8 cellular contexts compared by ENCODE assay signal in the genomic region with DNA sequence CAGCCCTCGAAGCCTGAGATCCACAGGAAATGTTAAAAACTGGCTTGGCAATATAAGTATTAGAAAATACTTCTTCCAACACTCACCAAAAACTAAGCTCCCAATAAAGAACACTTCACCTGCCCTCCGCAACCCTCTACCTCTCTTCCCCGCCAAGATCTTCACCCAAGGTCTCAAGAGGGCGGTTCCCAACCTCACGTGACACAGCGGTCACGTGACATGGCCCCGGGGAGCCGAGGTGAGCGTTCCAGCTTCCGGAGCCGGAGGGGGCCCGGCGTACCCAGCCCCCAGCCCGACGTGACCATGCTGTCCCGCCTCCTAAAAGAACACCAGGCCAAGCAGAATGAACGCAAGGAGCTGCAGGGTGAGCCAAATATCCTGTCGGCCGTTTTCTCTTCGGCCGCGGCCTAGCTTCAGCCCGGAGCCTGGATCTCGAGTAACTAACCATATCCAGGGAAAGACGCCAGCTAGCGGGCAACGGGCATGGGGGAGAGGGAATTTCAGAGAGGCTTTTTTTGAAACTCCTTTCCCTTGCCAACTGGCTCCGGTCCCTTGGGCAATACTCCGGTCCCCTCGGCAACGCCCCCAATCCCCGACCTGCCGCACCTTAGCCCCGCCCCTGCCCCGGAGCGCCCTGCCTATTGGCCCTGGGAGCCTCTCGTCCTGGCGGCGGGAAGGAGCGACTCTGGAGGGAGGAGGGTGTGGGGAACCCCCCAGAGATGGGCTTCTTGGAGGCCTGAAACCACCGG. TPM values are rescaled to one million over a fixed set of nuclear protein-coding genes. Genes with fewer than 3 reads are reported as not detected.
DNase-seq lines count a peak whose midpoint lies in the region; FAIRE-seq and TF ChIP-seq lines count a peak whose summit lies in the region.

A gene (plus strand): TSS at position 214 of the 749 bp plus-strand sequence. CDS start 6 bp downstream, at position 220.

- H3K27me3 Mint-ChIP-seq in HFFc6 (ENCODE audit: insufficient read depth) = peaks cover 10% of the 10 kb centered on the region
- peaks cover 3% of the 10 kb centered on the region for H3K27me3 Mint-ChIP-seq in activated naive CD4-positive, alpha-beta T cell treated with anti-CD3 and anti-CD28 coated beads for 36 hours (ENCODE audit: low read depth)

- CTCF ChIA-PET in activated naive CD4-positive, alpha-beta T cell treated with anti-CD3 and anti-CD28 coated beads for 36 hours (lab: Charles Lee) = interaction anchor here (0.6 to 3.5 kb wide), 7 partner anchors 9 to 113 kb away, joined by 3 to 32 read pairs (median 4); no protein-coding TSS in a partner anchor

- H3K4me1 ChIP-seq in neutrophil (ENCODE audit: control insufficient read depth in 1 of 2, insufficient read depth in 1 of 2, low read depth in 1 of 2, low read length in 1 of 2) = peaks cover 51 to 57% of the 10 kb centered on the region in 2 experiments

- TF ChIP-seq POLR2A in NB4 (IDR thresholded peaks at IDR 0.05; ENCODE audit: extremely low read depth, insufficient read length) = peak; percentile 22

- peak; percentile 83 for DNase-seq in GM04504 (ENCODE audit: low read depth)
- DNase-seq in HFFc6 = peak; percentile 83
- peak; percentile 95 for DNase-seq in NB4 (ENCODE audit: low read depth)
- peak; percentile 94 for DNase-seq in SK-N-DZ (ENCODE audit: low spot score)
- peak; percentile 96 for DNase-seq in activated naive CD4-positive, alpha-beta T cell treated with anti-CD3 and anti-CD28 coated beads for 36 hours
- peak; percentile 81 to 84 for DNase-seq in frontal cortex (ENCODE audit: low spot score in 2 of 2)
- DNase-seq in substantia nigra (lab: John Stamatoyannopoulos, UW) = peak in 48 of 49 donors; percentile 28 to 95 (median 82)

- H3K36me3 Mint-ChIP-seq in HFFc6 (ENCODE audit: low read depth) = no peaks in the 10 kb centered on the region
- peaks cover 3% of the 10 kb centered on the region for H3K36me3 Mint-ChIP-seq in activated naive CD4-positive, alpha-beta T cell treated with anti-CD3 and anti-CD28 coated beads for 36 hours (ENCODE audit: low read depth)

- H3K36me3 ChIP-seq in neutrophil = peaks cover 27% of the 10 kb centered on the region

- H3K4me3 ChIP-seq in NB4 (ENCODE audit: low read depth, low read length) (peak within 1 kb of the TSS; percentile 77), neutrophil (ENCODE audit: low read depth in 1 of 2, low read length in 1 of 2) (peak within 1 kb of the TSS; percentile 92 to 99)

- intact Hi-C loops in activated naive CD4-positive, alpha-beta T cell treated with anti-CD3 and anti-CD28 coated beads for 36 hours (cut with micrococcal nuclease) = loop anchor here (1.0 to 5.0 kb wide), 8 partner anchors 13 to 729 kb away; a partner anchor contains a TSS

- no peaks in the 10 kb centered on the region for H3K27me3 ChIP-seq in neutrophil

- H3K27ac Mint-ChIP-seq in HFFc6 = peak within 1 kb of the TSS; percentile 90
- H3K27ac Mint-ChIP-seq in activated naive CD4-positive, alpha-beta T cell treated with anti-CD3 and anti-CD28 coated beads for 36 hours = peak within 1 kb of the TSS; percentile 91

- H3K9me3 Mint-ChIP-seq in HFFc6 = no peaks in the 10 kb centered on the region
- no peaks in the 10 kb centered on the region for H3K9me3 Mint-ChIP-seq in activated naive CD4-positive, alpha-beta T cell treated with anti-CD3 and anti-CD28 coated beads for 36 hours

- H3K4me1 Mint-ChIP-seq in HFFc6 (ENCODE audit: low read depth) = peaks cover 79% of the 10 kb centered on the region
- H3K4me1 Mint-ChIP-seq in activated naive CD4-positive, alpha-beta T cell treated with anti-CD3 and anti-CD28 coated beads for 36 hours (ENCODE audit: low read depth) = peaks cover 28% of the 10 kb centered on the region

- H3K9me3 ChIP-seq in neutrophil = no peaks in the 10 kb centered on the region

- TF ChIP-seq CTCF in HFFc6 (IDR thresholded peaks at IDR 0.05) (peak; percentile 36), NB4 (IDR thresholded peaks at IDR 0.05; ENCODE audit: low read depth, low read length) (no peak), neutrophil (IDR thresholded peaks at IDR 0.05) (peak; percentile 64)

- peak within 1 kb of the TSS; percentile 99 for H3K27ac ChIP-seq in neutrophil
- H3K27ac ChIP-seq in substantia nigra (ENCODE audit: low read depth, low read length, poor library complexity, severe bottlenecking) = peak within 1 kb of the TSS; percentile 84

- FAIRE-seq in frontal cortex (lab: Jason Lieb, UNC) = no peak

- H3K4me3 Mint-ChIP-seq in HFFc6 = peak within 1 kb of the TSS; percentile 92
- H3K4me3 Mint-ChIP-seq in activated naive CD4-positive, alpha-beta T cell treated with anti-CD3 and anti-CD28 coated beads for 36 hours = peak within 1 kb of the TSS; percentile 92

RNA-seq across cellular contexts. Expression of the gene that starts here (rescaled TPM):
- 100 to 1,000 TPM in 4 of 6 experiments, 10 to 100 TPM in 2; 87.4 to 113 (median 104) TPM for total RNA-seq in HFFc6 (2021; fragmentation: NEBNext Ultra II Directional; extraction: Animal tissue kit (Norgen Biotek cat#: 25700))
- polyA plus RNA-seq in SK-N-DZ (2014; cell fraction: cytosol; rRNA removed) = 96.9 and 151 TPM in 2 replicates
- 101 and 105 TPM in 2 replicates for polyA plus RNA-seq in SK-N-DZ (2014; cell fraction: nucleus; rRNA removed)
- 100 to 1,000 TPM; 118 to 124 TPM for total RNA-seq in activated naive CD4-positive, alpha-beta T cell treated with anti-CD3 and anti-CD28 coated beads for 36 hours
- 21.2 TPM for total RNA-seq in frontal cortex

Comparison
In these comparisons a context has a peak if more than half of its experiments do, and no peak if none do; other contexts are left out.
1. Peak in every context shown above with its lines: DNase-seq, H3K4me3 ChIP-seq and H3K27ac ChIP-seq.